ENCODE assay signal across 1 cellular context in the genomic region with DNA sequence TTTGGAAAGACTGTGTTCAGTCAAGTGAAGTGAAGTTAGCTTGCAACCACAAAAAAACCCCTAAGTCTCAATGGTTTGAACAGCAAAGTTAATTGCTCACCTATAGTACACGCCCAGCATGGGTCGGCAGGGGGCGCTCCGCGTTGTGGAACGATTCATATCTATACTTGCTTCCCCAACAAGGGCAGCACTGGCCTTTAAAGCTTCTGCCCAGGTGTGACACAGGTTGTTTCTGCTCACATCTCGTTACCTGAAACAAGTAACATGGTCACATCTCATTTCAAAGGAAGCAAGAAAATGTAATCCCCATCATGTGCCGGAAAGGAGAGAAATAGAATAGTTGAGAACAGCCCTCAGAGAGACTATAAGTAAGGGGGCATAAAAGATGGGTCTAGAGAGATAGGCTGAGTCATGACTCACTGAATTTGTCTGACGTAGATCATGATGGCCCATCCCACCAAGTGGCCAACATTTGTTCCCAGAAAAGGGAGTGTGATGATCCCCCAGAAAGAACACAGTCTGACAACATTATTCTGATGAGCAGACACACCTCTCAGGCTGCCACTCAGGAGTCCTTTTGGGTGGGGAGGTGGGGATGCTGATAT.
TF ChIP-seq lines count a peak whose summit lies in the region.

No MANE protein-coding gene starts in this region.

TF ChIP-seq in Ishikawa, 13 proteins besides CTCF, POLR2A, EP300 and RAD21 (continued from another document):
- TF ChIP-seq, protein P1, sequence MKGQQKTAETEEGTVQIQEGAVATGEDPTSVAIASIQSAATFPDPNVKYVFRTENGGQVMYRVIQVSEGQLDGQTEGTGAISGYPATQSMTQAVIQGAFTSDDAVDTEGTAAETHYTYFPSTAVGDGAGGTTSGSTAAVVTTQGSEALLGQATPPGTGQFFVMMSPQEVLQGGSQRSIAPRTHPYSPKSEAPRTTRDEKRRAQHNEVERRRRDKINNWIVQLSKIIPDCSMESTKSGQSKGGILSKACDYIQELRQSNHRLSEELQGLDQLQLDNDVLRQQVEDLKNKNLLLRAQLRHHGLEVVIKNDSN (IDR thresholded peaks at IDR 0.05), result no peak
- TF ChIP-seq MAX (IDR thresholded peaks at IDR 0.05), result no peak
- no peak for TF ChIP-seq TAF1 (IDR thresholded peaks at IDR 0.05; ENCODE audit: low read depth)
